Comparison of ENCODE assay signal across 10 cellular contexts in genomic region chr16:12271006-12271405, GRCh38.
DNase-seq lines count a peak whose midpoint lies in the region; ATAC-seq and TF ChIP-seq lines count a peak whose summit lies in the region.
"Had no signal": no experiment of that assay in that cellular context is flagged by ENCODE, and none has a peak within 500 bp of the region (broad histone marks: within the 10 kb centered on the region; RNA-seq: fewer than 3 reads in every experiment).

No MANE protein-coding gene starts in this region.

- no peak overlapping the region for H3K27ac ChIP-seq in Peyer's patch
- H3K27ac ChIP-seq: epithelial cell of prostate, SK-N-MC had no signal

- H3K4me1 Mint-ChIP-seq in mesothelial cell of epicardium = no peaks in the 10 kb centered on the region

- H3K36me3 Mint-ChIP-seq in mesothelial cell of epicardium = no peaks in the 10 kb centered on the region

- no peaks in the 10 kb centered on the region for H3K9me3 Mint-ChIP-seq in mesothelial cell of epicardium

- H3K4me3 ChIP-seq in Peyer's patch = no peak overlapping the region
- H3K4me3 ChIP-seq: SK-N-MC had no signal

- no peaks in the 10 kb centered on the region for H3K9me3 ChIP-seq in Peyer's patch

- no peaks in the 10 kb centered on the region for H3K27me3 ChIP-seq in Peyer's patch

- intact Hi-C loops in Right ventricle myocardium superior (cut with DNase I) (no loop called here), cardiac septum (cut with DNase I) (loop anchor here (5.0 kb wide), 1 partner anchor 174 kb away; no protein-coding TSS in a partner anchor), left ventricle myocardium superior (cut with micrococcal nuclease) (no loop called here)

- H3K4me1 ChIP-seq in Peyer's patch = no peaks in the 10 kb centered on the region

- no peak for TF ChIP-seq POLR2A in Peyer's patch (IDR thresholded peaks at IDR 0.05)

- H3K27ac Mint-ChIP-seq in mesothelial cell of epicardium = no peak overlapping the region

- no peaks in the 10 kb centered on the region for H3K27me3 Mint-ChIP-seq in mesothelial cell of epicardium (ENCODE audit: low read depth)

- no peak overlapping the region for H3K4me3 Mint-ChIP-seq in mesothelial cell of epicardium

- no peaks in the 10 kb centered on the region for H3K36me3 ChIP-seq in Peyer's patch

- TF ChIP-seq CTCF in Peyer's patch (IDR thresholded peaks at IDR 0.05) = peak in 4 of 6 experiments; percentile 8 to 48 (median 43)
- no peak for TF ChIP-seq CTCF in mesothelial cell of epicardium (IDR thresholded peaks at IDR 0.05; ENCODE audit: unreplicated experiment)

- DNase-seq in Right ventricle myocardium superior (no peak), cardiac septum (ENCODE audit: low spot score) (no peak), Peyer's patch (no peak), left ventricle myocardium superior (peak; percentile 39), mesothelial cell of epicardium (ENCODE audit: low spot score in 2 of 2, unreplicated experiment in 2 of 2) (no peak), dedifferentiated amniotic fluid mesenchymal stem cell (ENCODE audit: extremely low spot score) (no peak)
- no peak for DNase-seq in activated effector memory CD4-positive, alpha-beta T cell treated with anti-CD3 and anti-CD28 coated beads, Interleukin-2, amount 50 U/mL, for 16 hours

- peak; percentile 45 for ATAC-seq in Right ventricle myocardium superior (ENCODE audit: poor library complexity)
- peak; percentile 71 for ATAC-seq in left ventricle myocardium superior
- ATAC-seq in HG02610 (IDR thresholded peaks at IDR 0.05; ENCODE audit: unreplicated experiment) = no peak
